8 cellular contexts compared by ENCODE assay signal in genomic region chrX:52990011-52990631, GRCh38. TPM values are rescaled to one million over a fixed set of nuclear protein-coding genes. Genes with fewer than 3 reads are reported as not detected.
DNase-seq lines count a peak whose midpoint lies in the region; ATAC-seq, FAIRE-seq and TF ChIP-seq lines count a peak whose summit lies in the region.
"Not testable (repeated sequence)": the region's sequence is repeated elsewhere in the genome, so short reads cannot be mapped to it uniquely, and the experiment has no call there.

No MANE protein-coding gene starts in this region.

- not testable (repeated sequence) for H2BK12ac ChIP-seq in mesenchymal stem cell (ENCODE audit: low read length in 2 of 2)

- not testable (repeated sequence) for H3K27ac Mint-ChIP-seq in endothelial cell (ENCODE audit: unreplicated experiment)

- H3K4me3 ChIP-seq in HL-60 (replicated peaks; ENCODE audit: insufficient read depth, low read length); Peyer's patch; mesenchymal stem cell (ENCODE audit: insufficient read depth in 1 of 2, low read depth in 1 of 2, low read length in 2 of 2): not testable (repeated sequence)

- TF ChIP-seq POLR2A in Peyer's patch (IDR thresholded peaks at IDR 0.05): not testable (repeated sequence)

- H3K4me3 Mint-ChIP-seq in endothelial cell (ENCODE audit: unreplicated experiment): not testable (repeated sequence)

- H3K27ac ChIP-seq in HL-60 (replicated peaks); Peyer's patch; mesenchymal stem cell (ENCODE audit: low read length, poor library complexity, severe bottlenecking): not testable (repeated sequence)

- not testable (repeated sequence) for H3K4me2 ChIP-seq in mesenchymal stem cell (ENCODE audit: low read length, poor library complexity, severe bottlenecking)

- H2AK5ac ChIP-seq in mesenchymal stem cell (ENCODE audit: low read length, severe bottlenecking): not testable (repeated sequence)

- H2BK120ac ChIP-seq in mesenchymal stem cell (ENCODE audit: low read depth, low read length): not testable (repeated sequence)

- H2AFZ ChIP-seq in mesenchymal stem cell (ENCODE audit: low read depth, low read length): not testable (repeated sequence)

- H4K8ac ChIP-seq in mesenchymal stem cell (ENCODE audit: low read length): peak overlapping the region; percentile 38

- not testable (repeated sequence) for DNase-seq in D721Med (ENCODE audit: insufficient read length, low spot score)
- DNase-seq in HL-60 (ENCODE audit: low read depth in 1 of 2, low spot score in 1 of 2): peak; percentile 28 to 63
- DNase-seq in Peyer's patch: peak; percentile 46 to 82 (median 65)
- peak; percentile 32 for DNase-seq in activated T-cell treated with anti-CD3 and anti-CD28 coated beads for 1 hour (ENCODE audit: low read depth)
- DNase-seq in endothelial cell (ENCODE audit: low spot score): peak; percentile 57
- peak; percentile 65 for DNase-seq in mesenchymal stem cell
- peak; percentile 18 to 28 for DNase-seq in stimulated activated CD8-positive, alpha-beta memory T cell treated with anti-CD3 and anti-CD28 coated beads, Interleukin-4, amount 100 ng/mL, for 4 hours (ENCODE audit: low read depth in 2 of 2, low spot score in 1 of 2)

- peak overlapping the region in 1 of 2 experiments; percentile 24 for H3K18ac ChIP-seq in mesenchymal stem cell (ENCODE audit: low read depth in 1 of 2, low read length in 2 of 2)

- FAIRE-seq in D721Med (lab: Jason Lieb, UNC): not testable (repeated sequence)

- 36% methylated on average over 7 of the region's 7 CpGs for whole genome bisulfite sequencing in mesenchymal stem cell

- H3K4me1 ChIP-seq in Peyer's patch: peaks cover 0 to 15% (median 2%) of the 10 kb centered on the region in 4 donors
- not testable (repeated sequence) for H3K4me1 ChIP-seq in mesenchymal stem cell (ENCODE audit: control insufficient read depth, insufficient read depth, low read depth, low read length)

- not testable (repeated sequence) for H3K27me3 ChIP-seq in HL-60 (ENCODE audit: insufficient read depth, poor library complexity, severe bottlenecking); Peyer's patch
- peaks cover 0 to 13% of the 10 kb centered on the region in 2 experiments for H3K27me3 ChIP-seq in mesenchymal stem cell (ENCODE audit: control insufficient read depth in 1 of 2, insufficient read depth in 1 of 2, low read length in 2 of 2)

- H3K36me3 Mint-ChIP-seq in endothelial cell (ENCODE audit: low read depth, unreplicated experiment): not testable (repeated sequence)

- peak; percentile 80 for ATAC-seq in GM21360 (IDR thresholded peaks at IDR 0.05; ENCODE audit: unreplicated experiment)

- peaks cover 12% of the 10 kb centered on the region for H3K4me1 Mint-ChIP-seq in endothelial cell (ENCODE audit: unreplicated experiment)

- TF ChIP-seq CTCF in D721Med (IDR thresholded peaks at IDR 0.05; ENCODE audit: insufficient read depth, missing control alignments) (peak; percentile 41), HL-60 (IDR thresholded peaks at IDR 0.05; ENCODE audit: insufficient read depth, low read length) (peak; percentile 19), Peyer's patch (IDR thresholded peaks at IDR 0.05) (peak in 5 of 6 experiments; percentile 30 to 64 (median 50)), endothelial cell (IDR thresholded peaks at IDR 0.05; ENCODE audit: unreplicated experiment) (peak; percentile 59)

- peak overlapping the region in 1 of 2 experiments; percentile 16 for H3K4ac ChIP-seq in mesenchymal stem cell (ENCODE audit: low read depth in 1 of 2, low read length in 2 of 2)

- H3K9me3 Mint-ChIP-seq in endothelial cell (ENCODE audit: unreplicated experiment): not testable (repeated sequence)

- H3K27me3 Mint-ChIP-seq in endothelial cell (ENCODE audit: unreplicated experiment): not testable (repeated sequence)

- H4K91ac ChIP-seq in mesenchymal stem cell (ENCODE audit: low read length): not testable (repeated sequence)

- not testable (repeated sequence) for H3K79me1 ChIP-seq in mesenchymal stem cell (replicated peaks; ENCODE audit: low read length, poor library complexity, severe bottlenecking)

- not testable (repeated sequence) for H3K23ac ChIP-seq in mesenchymal stem cell (ENCODE audit: low read length in 2 of 2)

- not testable (repeated sequence) for H3K9me3 ChIP-seq in Peyer's patch; mesenchymal stem cell (ENCODE audit: control insufficient read depth, low read length)

- peak overlapping the region; percentile 29 for H3K9ac ChIP-seq in mesenchymal stem cell (ENCODE audit: low read length)

- H3K14ac ChIP-seq in mesenchymal stem cell (ENCODE audit: low read length in 2 of 2): not testable (repeated sequence)

- H2BK5ac ChIP-seq in mesenchymal stem cell (ENCODE audit: low read depth, low read length, poor library complexity, severe bottlenecking): not testable (repeated sequence)

- H3K36me3 ChIP-seq in Peyer's patch; mesenchymal stem cell (ENCODE audit: control insufficient read depth in 1 of 2, insufficient read depth in 2 of 2, low read depth in 1 of 2, low read length in 2 of 2): not testable (repeated sequence)

- H2BK15ac ChIP-seq in mesenchymal stem cell (ENCODE audit: low read depth, poor library complexity, severe bottlenecking): not testable (repeated sequence)

RNA-seq across cellular contexts. Expression of gene FAM156A, which starts 31.8 kb away (rescaled TPM):
- total RNA-seq in Peyer's patch: 10 to 100 TPM; 18.3 to 50.3 (median 29.6) TPM
- 18.7 TPM for total RNA-seq in endothelial cell (ENCODE audit: unreplicated experiment)
- 15.8 TPM for polyA plus RNA-seq in mesenchymal stem cell (2013, experiment 1 of 2)
- polyA plus RNA-seq in mesenchymal stem cell (2013, experiment 2 of 2): 12.3 TPM

RNA-seq across cellular contexts. Expression of gene GPR173, which starts 58.5 kb away (rescaled TPM):
- total RNA-seq in Peyer's patch (under 1 TPM in 2 of 4 donors, not detected in 2; 0.57 to 0.67 TPM), endothelial cell (ENCODE audit: unreplicated experiment) (9.4 TPM)
- polyA plus RNA-seq in mesenchymal stem cell (2013, experiment 1 of 2): 2.8 TPM
- polyA plus RNA-seq in mesenchymal stem cell (2013, experiment 2 of 2): 3.0 TPM
